ENCODE assay signal across 8 cellular contexts in the genomic region with DNA sequence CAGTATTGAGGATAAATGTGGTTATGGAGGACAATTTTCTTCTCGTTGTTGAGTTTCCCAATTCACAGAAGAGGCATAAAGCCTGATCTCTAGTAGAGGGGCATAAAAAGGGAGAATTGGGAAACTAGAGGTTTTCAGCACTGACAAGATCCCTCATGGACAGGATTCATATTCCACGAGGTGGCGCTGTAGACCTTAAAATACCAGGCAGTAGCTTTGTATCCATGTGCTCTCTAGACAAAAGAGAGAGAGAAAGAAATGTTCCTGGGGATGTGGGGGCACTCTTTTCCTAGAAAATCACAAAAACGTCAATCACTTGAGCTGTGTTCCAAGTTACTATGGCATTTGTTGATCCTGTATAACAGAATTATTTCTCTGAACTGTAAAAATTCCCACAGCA.
DNase-seq lines count a peak whose midpoint lies in the region; TF ChIP-seq lines count a peak whose summit lies in the region.

No MANE protein-coding gene starts in this region.

- no peak for TF ChIP-seq POLR2A in testis (IDR thresholded peaks at IDR 0.05)

- H3K27me3 ChIP-seq in testis = no peaks in the 10 kb centered on the region

- H3K4me3 ChIP-seq in cardiac fibroblast (replicated peaks in 1 of 2; ENCODE audit: low read depth in 2 of 2, low read length in 2 of 2) (no peak overlapping the region), testis (no peak overlapping the region)

- H3K36me3 ChIP-seq in testis (ENCODE audit: low read depth, missing control alignments) = no peaks in the 10 kb centered on the region

- H3K27ac ChIP-seq in testis = no peak overlapping the region

- DNase-seq in stimulated activated CD4-positive, alpha-beta T cell treated with anti-CD3 and anti-CD28 coated beads, Interleukin-1b, Interleukin-23, amount 100 ng/mL, for 48 hours = peak; percentile 1
- no peak for DNase-seq in stimulated activated CD4-positive, alpha-beta T cell treated with anti-CD3 and anti-CD28 coated beads, Interleukin-4, amount 100 ng/mL, for 24 hours
- DNase-seq in NCI-H1105 (lab: John Stamatoyannopoulos, UW) (peak; percentile 0), cardiac fibroblast (ENCODE audit: low read depth in 2 of 2) (peak; percentile 40 to 66), testis (peak; percentile 71), cardiac septum (ENCODE audit: low spot score) (no peak), amniotic stem cell (lab: John Stamatoyannopoulos, UW) (no peak), cortex of kidney (lab: John Stamatoyannopoulos, UW) (no peak)

- intact Hi-C loops in testis (cut with DNase I; ENCODE audit: low total_unique reads) (no loop called here), cardiac septum (cut with DNase I) (no loop called here)

- WGBS in testis, 2 donors = 8 to 11% methylated on average over 4 of the region's 4 CpGs

- H3K4me1 ChIP-seq in testis = no peaks in the 10 kb centered on the region

- TF ChIP-seq CTCF in cardiac fibroblast (IDR thresholded peaks at IDR 0.05; ENCODE audit: low read depth, low read length) = peak; percentile 18
- TF ChIP-seq CTCF in testis (IDR thresholded peaks at IDR 0.05) = no peak

- no peaks in the 10 kb centered on the region for H3K9me3 ChIP-seq in testis

Comparison
In these comparisons a context has a peak if more than half of its experiments do, and no peak if none do; other contexts are left out.
1. DNase-seq: peak in stimulated activated CD4-positive, alpha-beta T cell treated with anti-CD3 and anti-CD28 coated beads, Interleukin-1b, Interleukin-23, amount 100 ng/mL, for 48 hours (single experiment), NCI-H1105 (single experiment), cardiac fibroblast (2 of 2) and testis (single experiment); none in stimulated activated CD4-positive, alpha-beta T cell treated with anti-CD3 and anti-CD28 coated beads, Interleukin-4, amount 100 ng/mL, for 24 hours (single experiment), cardiac septum (single experiment), amniotic stem cell (single experiment) and cortex of kidney (single experiment).